Comparison of ENCODE assay signal across 14 cellular contexts in genomic region chr18:70058916-70059315, GRCh38.
DNase-seq lines count a peak whose midpoint lies in the region; ATAC-seq and TF ChIP-seq lines count a peak whose summit lies in the region.
"Had no signal": no experiment of that assay in that cellular context is flagged by ENCODE, and none has a peak within 500 bp of the region (broad histone marks: within the 10 kb centered on the region; RNA-seq: fewer than 3 reads in every experiment).

No MANE protein-coding gene starts in this region.

- ATAC-seq in GM18520 (IDR thresholded peaks at IDR 0.05; ENCODE audit: unreplicated experiment) (peak; percentile 99), GM21367 (IDR thresholded peaks at IDR 0.05; ENCODE audit: unreplicated experiment) (peak; percentile 96), HG02943 (IDR thresholded peaks at IDR 0.05; ENCODE audit: low read depth, unreplicated experiment) (peak; percentile 99), HG03558 (IDR thresholded peaks at IDR 0.05; ENCODE audit: extremely low read depth, unreplicated experiment) (peak; percentile 99)
- ATAC-seq: right cardiac atrium had no signal

- H3K4me3 ChIP-seq in Peyer's patch (no peak overlapping the region), BE2C (ENCODE audit: low read depth, low read length) (no peak overlapping the region)
- H3K4me3 ChIP-seq: thyroid gland had no signal

- H3K27ac ChIP-seq in Peyer's patch: no peak overlapping the region
- H3K27ac ChIP-seq: C4-2B, thyroid gland had no signal

- DNase-seq in NCI-H187 treated with DMSO at 0.1 percent for 48 hours (lab: John Stamatoyannopoulos, UW): no peak
- no peak for DNase-seq in Peyer's patch
- DNase-seq in BE2C: no peak
- DNase-seq in islet precursor cell: no peak
- DNase-seq: activated CD4-positive, alpha-beta T cell treated with anti-CD3 and anti-CD28 coated beads, Interleukin-2, amount 50 U/mL, for 4 hours; activated naive CD4-positive, alpha-beta T cell treated with anti-CD3 and anti-CD28 coated beads for 36 hours; NCI-H1048; right cardiac atrium; thyroid gland had no signal

- H3K36me3 ChIP-seq in Peyer's patch: peaks cover 0 to 26% (median 0%) of the 10 kb centered on the region in 3 donors
- no peaks in the 10 kb centered on the region for H3K36me3 ChIP-seq in BE2C
- H3K36me3 ChIP-seq: thyroid gland had no signal

- H3K27me3 ChIP-seq in Peyer's patch (no peaks in the 10 kb centered on the region), BE2C (no peaks in the 10 kb centered on the region)
- H3K27me3 ChIP-seq: thyroid gland had no signal

- no peak for TF ChIP-seq CTCF in Peyer's patch (IDR thresholded peaks at IDR 0.05)
- TF ChIP-seq CTCF in BE2C (IDR thresholded peaks at IDR 0.05; ENCODE audit: low read depth, low read length): no peak

- H3K4me1 ChIP-seq in Peyer's patch (no peaks in the 10 kb centered on the region), BE2C (no peaks in the 10 kb centered on the region)
- H3K4me1 ChIP-seq: thyroid gland had no signal

- H3K9me3 ChIP-seq in Peyer's patch: no peaks in the 10 kb centered on the region
- no peaks in the 10 kb centered on the region for H3K9me3 ChIP-seq in BE2C
- H3K9me3 ChIP-seq: thyroid gland had no signal

- TF ChIP-seq POLR2A in Peyer's patch (IDR thresholded peaks at IDR 0.05): no peak
